ENCODE assay signal across 29 cellular contexts in genomic region chr6:36783603-36784378, GRCh38. TPM values are rescaled to one million over a fixed set of nuclear protein-coding genes. Genes with fewer than 3 reads are reported as not detected.
"Had no signal": no experiment of that assay in that cellular context is flagged by ENCODE, and none has a peak within 500 bp of the region (broad histone marks: within the 10 kb centered on the region; RNA-seq: fewer than 3 reads in every experiment).

No MANE protein-coding gene starts in this region.

- H3K27me3 Mint-ChIP-seq: activated naive CD8-positive, alpha-beta T cell treated with anti-CD3 and anti-CD28 coated beads for 36 hours had no signal

- H3K4me3 Mint-ChIP-seq: activated naive CD4-positive, alpha-beta T cell treated with anti-CD3 and anti-CD28 coated beads for 36 hours; activated naive CD8-positive, alpha-beta T cell treated with anti-CD3 and anti-CD28 coated beads for 36 hours; activated T-helper 1 cell treated with anti-CD3 and anti-CD28 coated beads, Interleukin-12 subunit alpha, Interleukin-12 subunit beta, Interleukin-2, Interleukin-4 antibody, amounts not matched to agents 30 ng/mL and 10 ng/mL and 1 ng/mL, durations not matched to agents 14 hours and 24 hours and 36 hours; brain; effector memory CD8-positive, alpha-beta T cell; mesothelial cell of epicardium; stimulated activated effector memory CD8-positive, alpha-beta T cell treated with anti-CD3 and anti-CD28 coated beads, Interleukin-12 subunit alpha, Interleukin-12 subunit beta, amount 100 ng/mL, for 72 hours; stimulated activated naive CD8-positive, alpha-beta T cell treated with anti-CD3 and anti-CD28 coated beads, Interleukin-15, Interleukin-2, amounts not matched to agents 100 ng/mL and 50 ng/mL, for 24 hours had no signal

- H3K9me3 ChIP-seq: adrenal gland, ascending aorta, upper lobe of right lung had no signal

- DNase-seq: activated CD4-positive, alpha-beta T cell treated with anti-CD3 and anti-CD28 coated beads for 4 hours; activated CD4-positive, alpha-beta T cell treated with anti-CD3 and anti-CD28 coated beads, Interleukin-2, amount 50 U/mL, for 4 hours; activated CD8-positive, alpha-beta memory T cell treated with anti-CD3 and anti-CD28 coated beads for 24 hours; activated effector memory CD4-positive, alpha-beta T cell treated with anti-CD3 and anti-CD28 coated beads, Interleukin-2, amount 50 U/mL, for 16 hours; activated naive CD4-positive, alpha-beta T cell treated with anti-CD3 and anti-CD28 coated beads for 36 hours; activated naive CD8-positive, alpha-beta T cell treated with anti-CD3 and anti-CD28 coated beads for 36 hours; adrenal gland; cortex of kidney; effector memory CD8-positive, alpha-beta T cell; erythroblast; foreskin fibroblast; head of caudate nucleus; hypothalamus; kidney glomerular epithelial cell; naive B cell; occipital lobe; stimulated activated CD4-positive, alpha-beta T cell treated with anti-CD3 and anti-CD28 coated beads, Interleukin-4, amount 100 ng/mL, for 24 hours; upper lobe of right lung had no signal

- H3K27ac ChIP-seq: adrenal gland, ascending aorta, parathyroid adenoma, skin epidermis, upper lobe of right lung had no signal

- H3K9me3 Mint-ChIP-seq: activated naive CD4-positive, alpha-beta T cell treated with anti-CD3 and anti-CD28 coated beads for 36 hours; activated naive CD8-positive, alpha-beta T cell treated with anti-CD3 and anti-CD28 coated beads for 36 hours; activated T-helper 1 cell treated with anti-CD3 and anti-CD28 coated beads, Interleukin-12 subunit alpha, Interleukin-12 subunit beta, Interleukin-2, Interleukin-4 antibody, amounts not matched to agents 30 ng/mL and 10 ng/mL and 1 ng/mL, durations not matched to agents 14 hours and 24 hours and 36 hours; effector memory CD8-positive, alpha-beta T cell; stimulated activated effector memory CD8-positive, alpha-beta T cell treated with anti-CD3 and anti-CD28 coated beads, Interleukin-12 subunit alpha, Interleukin-12 subunit beta, amount 100 ng/mL, for 72 hours; stimulated activated naive CD8-positive, alpha-beta T cell treated with anti-CD3 and anti-CD28 coated beads, Interleukin-15, Interleukin-2, amounts not matched to agents 100 ng/mL and 50 ng/mL, for 24 hours had no signal

- H2AFZ ChIP-seq: parathyroid adenoma had no signal

- H3K27ac Mint-ChIP-seq: activated naive CD4-positive, alpha-beta T cell treated with anti-CD3 and anti-CD28 coated beads for 36 hours; activated naive CD8-positive, alpha-beta T cell treated with anti-CD3 and anti-CD28 coated beads for 36 hours; activated T-helper 1 cell treated with anti-CD3 and anti-CD28 coated beads, Interleukin-12 subunit alpha, Interleukin-12 subunit beta, Interleukin-2, Interleukin-4 antibody, amounts not matched to agents 30 ng/mL and 10 ng/mL and 1 ng/mL, durations not matched to agents 14 hours and 24 hours and 36 hours; effector memory CD8-positive, alpha-beta T cell; mesothelial cell of epicardium; stimulated activated naive CD8-positive, alpha-beta T cell treated with anti-CD3 and anti-CD28 coated beads, Interleukin-15, Interleukin-2, amounts not matched to agents 100 ng/mL and 50 ng/mL, for 24 hours had no signal

- H3K27me3 ChIP-seq: ascending aorta, upper lobe of right lung had no signal

- ATAC-seq: sciatic nerve had no signal

- H3K36me3 ChIP-seq: adrenal gland, ascending aorta, upper lobe of right lung had no signal

- H3K4me3 ChIP-seq: adrenal gland, ascending aorta, lung, skin epidermis, upper lobe of right lung had no signal

- H3K79me2 ChIP-seq: parathyroid adenoma had no signal

- H3K36me3 Mint-ChIP-seq: activated naive CD8-positive, alpha-beta T cell treated with anti-CD3 and anti-CD28 coated beads for 36 hours; mesothelial cell of epicardium; stimulated activated effector memory CD8-positive, alpha-beta T cell treated with anti-CD3 and anti-CD28 coated beads, Interleukin-12 subunit alpha, Interleukin-12 subunit beta, amount 100 ng/mL, for 72 hours had no signal

- H3K9ac ChIP-seq: parathyroid adenoma had no signal

- H3K4me1 ChIP-seq: adrenal gland, ascending aorta, parathyroid adenoma, upper lobe of right lung had no signal

RNA-seq across cellular contexts. Expression of gene CPNE5, which starts 55.5 kb away (rescaled TPM):
- total RNA-seq: chondrocyte had no signal
